17 cellular contexts compared by ENCODE assay signal in genomic region chr12:27550653-27550975, GRCh38. TPM values are rescaled to one million over a fixed set of nuclear protein-coding genes. Genes with fewer than 3 reads are reported as not detected.
DNase-seq lines count a peak whose midpoint lies in the region; ATAC-seq and TF ChIP-seq lines count a peak whose summit lies in the region.
"Had no signal": no experiment of that assay in that cellular context is flagged by ENCODE, and none has a peak within 500 bp of the region (broad histone marks: within the 10 kb centered on the region; RNA-seq: fewer than 3 reads in every experiment).

No MANE protein-coding gene starts in this region.

- H3K27ac ChIP-seq in left ventricle myocardium inferior (replicated peaks) = peak overlapping the region; percentile 95
- H3K27ac ChIP-seq in cingulate gyrus (ENCODE audit: low read depth, low read length) = peak overlapping the region; percentile 63
- peak overlapping the region; percentile 64 for H3K27ac ChIP-seq in vagina

- no peaks in the 10 kb centered on the region for H3K27me3 ChIP-seq in left ventricle myocardium inferior (ENCODE audit: low read depth)
- no peaks in the 10 kb centered on the region for H3K27me3 ChIP-seq in vagina

- H3K4me1 ChIP-seq in left ventricle myocardium inferior (peaks cover 99% of the 10 kb centered on the region), vagina (peaks cover 96% of the 10 kb centered on the region)

- intact Hi-C loops in left ventricle myocardium inferior (cut with micrococcal nuclease) (no loop called here), Right ventricle myocardium inferior (cut with DNase I) (no loop called here), vagina (cut with DNase I) (no loop called here)

- no peaks in the 10 kb centered on the region for H3K9me3 Mint-ChIP-seq in nephron
- H3K9me3 Mint-ChIP-seq: activated T-helper 17 cell treated with anti-CD3 and anti-CD28 coated beads, Interleukin-2, amount 50 U/mL, for 72 hours; brain; effector memory CD8-positive, alpha-beta T cell; stimulated activated naive CD8-positive, alpha-beta T cell treated with anti-CD3 and anti-CD28 coated beads, Interleukin-15, Interleukin-2, amounts not matched to agents 100 ng/mL and 50 ng/mL, for 24 hours had no signal

- no peak overlapping the region for H3K4me3 Mint-ChIP-seq in nephron
- H3K4me3 Mint-ChIP-seq: activated T-helper 17 cell treated with anti-CD3 and anti-CD28 coated beads, Interleukin-2, amount 50 U/mL, for 72 hours; brain; effector memory CD8-positive, alpha-beta T cell; stimulated activated naive CD8-positive, alpha-beta T cell treated with anti-CD3 and anti-CD28 coated beads, Interleukin-15, Interleukin-2, amounts not matched to agents 100 ng/mL and 50 ng/mL, for 24 hours had no signal

- no peak for DNase-seq in left ventricle myocardium inferior
- DNase-seq in Right ventricle myocardium inferior (ENCODE audit: missing footprints) = no peak
- DNase-seq in vagina (ENCODE audit: extremely low spot score in 2 of 2) = no peak
- DNase-seq in UCSD-AML1 (lab: John Stamatoyannopoulos, UW; ENCODE audit: unreplicated experiment) = no peak
- DNase-seq: ACHN; activated CD4-positive, alpha-beta T cell treated with anti-CD3 and anti-CD28 coated beads, Interleukin-2, amount 50 U/mL, for 48 hours; effector memory CD8-positive, alpha-beta T cell; KG1; NCI-H2029 treated with DMSO at 0.1 percent for 48 hours; NCI-H774 had no signal

- H3K4me1 Mint-ChIP-seq in nephron = peaks cover 70% of the 10 kb centered on the region

- no peak for TF ChIP-seq POLR2A in vagina (IDR thresholded peaks at IDR 0.05)

- H3K4me3 ChIP-seq in left ventricle myocardium inferior = no peak overlapping the region
- no peak overlapping the region for H3K4me3 ChIP-seq in vagina

- peak overlapping the region; percentile 47 to 64 (median 50) for H3K27ac Mint-ChIP-seq in nephron
- H3K27ac Mint-ChIP-seq: activated T-helper 17 cell treated with anti-CD3 and anti-CD28 coated beads, Interleukin-2, amount 50 U/mL, for 72 hours; effector memory CD8-positive, alpha-beta T cell; stimulated activated naive CD8-positive, alpha-beta T cell treated with anti-CD3 and anti-CD28 coated beads, Interleukin-15, Interleukin-2, amounts not matched to agents 100 ng/mL and 50 ng/mL, for 24 hours had no signal

- TF ChIP-seq CTCF in left ventricle myocardium inferior (IDR thresholded peaks at IDR 0.05; ENCODE audit: borderline replicate concordance) = no peak
- no peak for TF ChIP-seq CTCF in nephron (IDR thresholded peaks at IDR 0.05; ENCODE audit: unreplicated experiment in 3 of 3)
- TF ChIP-seq CTCF in vagina (IDR thresholded peaks at IDR 0.05) = no peak

- H3K36me3 ChIP-seq in left ventricle myocardium inferior (no peaks in the 10 kb centered on the region), vagina (no peaks in the 10 kb centered on the region)

- H3K27me3 Mint-ChIP-seq in nephron (ENCODE audit: low read depth) = no peaks in the 10 kb centered on the region
- H3K27me3 Mint-ChIP-seq: brain had no signal

- no peaks in the 10 kb centered on the region for H3K9me3 ChIP-seq in left ventricle myocardium inferior (replicated peaks)
- H3K9me3 ChIP-seq in vagina = no peaks in the 10 kb centered on the region

- no peak for ATAC-seq in Right ventricle myocardium inferior
- ATAC-seq in GM18858 (IDR thresholded peaks at IDR 0.05; ENCODE audit: unreplicated experiment) = no peak
- no peak for ATAC-seq in GM21447 (IDR thresholded peaks at IDR 0.05; ENCODE audit: unreplicated experiment)
- ATAC-seq: activated T-helper 17 cell treated with anti-CD3 and anti-CD28 coated beads, Interleukin-2, amount 50 U/mL, for 72 hours; effector memory CD8-positive, alpha-beta T cell had no signal

- H3K36me3 Mint-ChIP-seq in nephron (ENCODE audit: low read depth) = no peaks in the 10 kb centered on the region

RNA-seq across cellular contexts. Expression of gene PPFIBP1, which starts 26.6 kb away (rescaled TPM):
- total RNA-seq in left ventricle myocardium inferior (258 TPM), Right ventricle myocardium inferior (330 TPM), vagina (101 TPM)
